Comparison of ENCODE assay signal across 16 cellular contexts in genomic region chr1:77382361-77382760, GRCh38.
"Had no signal": no experiment of that assay in that cellular context is flagged by ENCODE, and none has a peak within 500 bp of the region (broad histone marks: within the 10 kb centered on the region; RNA-seq: fewer than 3 reads in every experiment).

No MANE protein-coding gene starts in this region.

- DNase-seq: activated B cell treated with CpG ODN at 0.5 μM for 24 hours; activated CD4-positive, alpha-beta T cell treated with anti-CD3 and anti-CD28 coated beads, Interleukin-2, amount 50 U/mL, for 1 hour; activated CD8-positive, alpha-beta memory T cell treated with anti-CD3 and anti-CD28 coated beads for 24 hours; activated naive CD8-positive, alpha-beta T cell treated with anti-CD3 and anti-CD28 coated beads for 36 hours; dermis blood vessel endothelial cell; effector memory CD8-positive, alpha-beta T cell; erythroblast; left cardiac atrium; lower lobe of right lung; midbrain; ovary; sigmoid colon; stimulated activated CD4-positive, alpha-beta T cell treated with anti-CD3 and anti-CD28 coated beads, Interleukin-12 subunit alpha, Interleukin-12 subunit beta, amount 100 ng/mL, for 4 hours; stimulated activated CD4-positive, alpha-beta T cell treated with anti-CD3 and anti-CD28 coated beads, Interleukin-2, amount 100 ng/mL, for 24 hours had no signal

- H3K4me3 ChIP-seq: breast epithelium, lower lobe of right lung, ovary, sigmoid colon, thoracic aorta had no signal

- ATAC-seq: effector memory CD8-positive, alpha-beta T cell; left cardiac atrium; lower lobe of right lung had no signal
